Comparison of ENCODE assay signal across 29 cellular contexts in the genomic region with DNA sequence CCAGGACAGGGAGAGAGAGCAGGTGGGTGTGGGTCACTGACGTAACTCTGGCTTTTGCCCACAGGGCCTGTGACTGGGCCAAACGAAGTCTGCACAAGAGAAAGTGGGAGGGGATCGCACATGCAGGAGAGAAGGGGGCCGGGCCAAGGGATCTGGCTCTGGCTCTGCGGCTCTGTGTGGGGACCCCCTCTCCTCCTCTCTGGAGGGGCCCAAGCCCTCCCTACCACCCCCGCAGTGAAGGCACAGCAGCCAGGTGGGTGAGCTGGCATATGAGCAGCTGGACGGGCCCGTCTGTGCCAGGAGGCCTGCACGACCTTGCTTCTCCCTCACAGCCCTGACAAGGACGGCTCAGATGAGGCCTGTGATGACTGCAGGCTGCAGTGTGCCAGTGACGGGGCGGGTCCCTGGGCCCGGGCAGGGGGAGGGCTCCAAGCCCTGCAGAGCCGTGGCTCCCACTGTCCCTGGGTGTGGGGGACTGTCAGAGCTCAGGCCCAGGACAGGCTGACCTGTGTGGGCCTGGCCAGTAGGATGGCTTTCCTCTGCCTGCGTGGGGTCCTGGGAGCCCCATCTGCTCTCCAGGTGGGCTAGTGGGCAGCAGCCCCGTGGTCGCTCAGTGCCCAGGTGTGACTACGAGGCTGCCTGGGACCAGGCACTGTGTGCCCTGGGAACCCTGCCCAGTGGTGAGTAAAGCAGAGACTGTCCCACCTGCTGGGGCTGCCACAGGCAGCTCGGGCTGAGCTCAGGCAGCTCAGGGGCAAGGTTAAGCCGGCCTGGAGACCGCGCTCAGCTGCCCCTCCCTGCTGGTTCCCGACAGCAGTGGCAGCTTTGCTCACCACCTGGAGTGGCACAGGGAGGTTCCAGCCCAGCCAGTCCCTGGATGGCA. TPM values are rescaled to one million over a fixed set of nuclear protein-coding genes. Genes with fewer than 3 reads are reported as not detected.
DNase-seq lines count a peak whose midpoint lies in the region; ATAC-seq and TF ChIP-seq lines count a peak whose summit lies in the region.
"Had no signal": no experiment of that assay in that cellular context is flagged by ENCODE, and none has a peak within 500 bp of the region (broad histone marks: within the 10 kb centered on the region; RNA-seq: fewer than 3 reads in every experiment).

No MANE protein-coding gene starts in this region.

- peak; percentile 38 for DNase-seq in 8988T
- peak; percentile 33 for DNase-seq in D341Med (ENCODE audit: low spot score)
- DNase-seq in mesenteric fat pad (ENCODE audit: low spot score) = peak; percentile 73
- DNase-seq in NCI-H2029 (lab: John Stamatoyannopoulos, UW) = no peak
- no peak for DNase-seq in natural killer cell treated with Interleukin-12 subunit alpha and Interleukin-12 subunit beta and Interleukin-15 and Interleukin-18, amount 100 ng/mL, for 72 hours (ENCODE audit: low spot score)
- no peak for DNase-seq in UCSD-AML1 (lab: John Stamatoyannopoulos, UW; ENCODE audit: unreplicated experiment)
- no peak for DNase-seq in NCI-H1930 (lab: John Stamatoyannopoulos, UW)
- DNase-seq: activated CD4-positive, alpha-beta T cell treated with anti-CD3 and anti-CD28 coated beads, Interleukin-2, amount 50 U/mL, for 48 hours; activated naive CD4-positive, alpha-beta T cell treated with anti-CD3 and anti-CD28 coated beads, Interleukin-2, amount 10 ng/mL, durations not matched to agents 7 days and 5 days; activated T-cell treated with anti-CD3 and anti-CD28 coated beads for 4 hours; AML-193; effector CD4-positive, alpha-beta T cell; HCEC 1CT; left colon; midbrain; NCI-H1105; NCI-H2171 treated with DMSO at 0.1 percent for 48 hours; NCI-H748 treated with DMSO at 0.1 percent for 48 hours; OCI-M1; stimulated activated naive CD4-positive, alpha-beta T cell treated with Interleukin-2 at 50 U/mL for 16 hours; T-helper 2 cell had no signal

- H3K36me3 Mint-ChIP-seq in natural killer cell treated with Interleukin-12 subunit alpha and Interleukin-12 subunit beta and Interleukin-15 and Interleukin-18, amount 100 ng/mL, for 72 hours = no peaks in the 10 kb centered on the region
- H3K36me3 Mint-ChIP-seq: activated naive CD4-positive, alpha-beta T cell treated with anti-CD3 and anti-CD28 coated beads, Interleukin-2, amount 10 ng/mL, durations not matched to agents 7 days and 5 days had no signal

- H3K27me3 Mint-ChIP-seq in natural killer cell treated with Interleukin-12 subunit alpha and Interleukin-12 subunit beta and Interleukin-15 and Interleukin-18, amount 100 ng/mL, for 72 hours = peaks cover 0 to 5% of the 10 kb centered on the region in 2 donors

- H3K27ac Mint-ChIP-seq in natural killer cell treated with Interleukin-12 subunit alpha and Interleukin-12 subunit beta and Interleukin-15 and Interleukin-18, amount 100 ng/mL, for 72 hours = no peak overlapping the region
- H3K27ac Mint-ChIP-seq: activated naive CD4-positive, alpha-beta T cell treated with anti-CD3 and anti-CD28 coated beads, Interleukin-2, amount 10 ng/mL, durations not matched to agents 7 days and 5 days; nephron; progenitor cell of endocrine pancreas had no signal

- peaks cover 0 to 2% of the 10 kb centered on the region in 2 donors for H3K4me1 Mint-ChIP-seq in natural killer cell treated with Interleukin-12 subunit alpha and Interleukin-12 subunit beta and Interleukin-15 and Interleukin-18, amount 100 ng/mL, for 72 hours (ENCODE audit: low read depth in 2 of 2)
- H3K4me1 Mint-ChIP-seq: activated naive CD4-positive, alpha-beta T cell treated with anti-CD3 and anti-CD28 coated beads, Interleukin-2, amount 10 ng/mL, durations not matched to agents 7 days and 5 days; nephron had no signal

- H3K4me3 Mint-ChIP-seq in natural killer cell treated with Interleukin-12 subunit alpha and Interleukin-12 subunit beta and Interleukin-15 and Interleukin-18, amount 100 ng/mL, for 72 hours = no peak overlapping the region
- H3K4me3 Mint-ChIP-seq: activated naive CD4-positive, alpha-beta T cell treated with anti-CD3 and anti-CD28 coated beads, Interleukin-2, amount 10 ng/mL, durations not matched to agents 7 days and 5 days; nephron had no signal

- ATAC-seq in SK-N-SH treated with all-trans-retinoic acid at 6 μM for 48 hours = peak; percentile 17; the same call in 1 of the 3 replicates
- ATAC-seq in natural killer cell treated with Interleukin-12 subunit alpha and Interleukin-12 subunit beta and Interleukin-15 and Interleukin-18, amount 100 ng/mL, for 72 hours = no peak

- no peaks in the 10 kb centered on the region for H3K9me3 Mint-ChIP-seq in natural killer cell treated with Interleukin-12 subunit alpha and Interleukin-12 subunit beta and Interleukin-15 and Interleukin-18, amount 100 ng/mL, for 72 hours
- H3K9me3 Mint-ChIP-seq: activated naive CD4-positive, alpha-beta T cell treated with anti-CD3 and anti-CD28 coated beads, Interleukin-2, amount 10 ng/mL, durations not matched to agents 7 days and 5 days; nephron had no signal

TF ChIP-seq in SK-N-SH treated with all-trans-retinoic acid at 6 μM for 48 hours, 23 proteins besides CTCF, POLR2A, EP300 and RAD21:
- TF ChIP-seq ISL1 (CRISPR knock-in tag; IDR thresholded peaks at IDR 0.05) = no peak
TF ChIP-seq in SK-N-SH treated with all-trans-retinoic acid at 6 μM for 48 hours: peak in this region for 0.

RNA-seq across cellular contexts. Expression of a gene that starts 22.2 kb away (rescaled TPM):
- total RNA-seq in mesenteric fat pad = not detected
- not detected for total RNA-seq in natural killer cell treated with Interleukin-12 subunit alpha and Interleukin-12 subunit beta and Interleukin-15 and Interleukin-18, amount 100 ng/mL, for 72 hours
- total RNA-seq: cerebellum, esophagus muscularis mucosa, left colon, LHCN-M2, progenitor cell of endocrine pancreas, SK-MEL-5, ureter had no signal

RNA-seq across cellular contexts. Expression of a gene that starts 31.3 kb away (rescaled TPM):
- 41.4 TPM for total RNA-seq in mesenteric fat pad
- 10 to 100 TPM; 58.3 to 74.6 TPM for total RNA-seq in natural killer cell treated with Interleukin-12 subunit alpha and Interleukin-12 subunit beta and Interleukin-15 and Interleukin-18, amount 100 ng/mL, for 72 hours

RNA-seq across cellular contexts. Expression of a gene that starts 35.8 kb away (rescaled TPM):
- total RNA-seq in mesenteric fat pad = not detected
- not detected for total RNA-seq in natural killer cell treated with Interleukin-12 subunit alpha and Interleukin-12 subunit beta and Interleukin-15 and Interleukin-18, amount 100 ng/mL, for 72 hours
- total RNA-seq: left colon, LHCN-M2, progenitor cell of endocrine pancreas, SK-MEL-5 had no signal

Comparison
In these comparisons a context has a peak if more than half of its experiments do, and no peak if none do; other contexts are left out.
1. DNase-seq: peak in 8988T (single experiment), D341Med (single experiment) and mesenteric fat pad (single experiment); none in NCI-H2029 (single experiment), natural killer cell treated with Interleukin-12 subunit alpha and Interleukin-12 subunit beta and Interleukin-15 and Interleukin-18, amount 100 ng/mL, for 72 hours (single experiment), UCSD-AML1 (single experiment) and NCI-H1930 (0 of 2).